ENCODE assay signal across 8 cellular contexts in the genomic region with DNA sequence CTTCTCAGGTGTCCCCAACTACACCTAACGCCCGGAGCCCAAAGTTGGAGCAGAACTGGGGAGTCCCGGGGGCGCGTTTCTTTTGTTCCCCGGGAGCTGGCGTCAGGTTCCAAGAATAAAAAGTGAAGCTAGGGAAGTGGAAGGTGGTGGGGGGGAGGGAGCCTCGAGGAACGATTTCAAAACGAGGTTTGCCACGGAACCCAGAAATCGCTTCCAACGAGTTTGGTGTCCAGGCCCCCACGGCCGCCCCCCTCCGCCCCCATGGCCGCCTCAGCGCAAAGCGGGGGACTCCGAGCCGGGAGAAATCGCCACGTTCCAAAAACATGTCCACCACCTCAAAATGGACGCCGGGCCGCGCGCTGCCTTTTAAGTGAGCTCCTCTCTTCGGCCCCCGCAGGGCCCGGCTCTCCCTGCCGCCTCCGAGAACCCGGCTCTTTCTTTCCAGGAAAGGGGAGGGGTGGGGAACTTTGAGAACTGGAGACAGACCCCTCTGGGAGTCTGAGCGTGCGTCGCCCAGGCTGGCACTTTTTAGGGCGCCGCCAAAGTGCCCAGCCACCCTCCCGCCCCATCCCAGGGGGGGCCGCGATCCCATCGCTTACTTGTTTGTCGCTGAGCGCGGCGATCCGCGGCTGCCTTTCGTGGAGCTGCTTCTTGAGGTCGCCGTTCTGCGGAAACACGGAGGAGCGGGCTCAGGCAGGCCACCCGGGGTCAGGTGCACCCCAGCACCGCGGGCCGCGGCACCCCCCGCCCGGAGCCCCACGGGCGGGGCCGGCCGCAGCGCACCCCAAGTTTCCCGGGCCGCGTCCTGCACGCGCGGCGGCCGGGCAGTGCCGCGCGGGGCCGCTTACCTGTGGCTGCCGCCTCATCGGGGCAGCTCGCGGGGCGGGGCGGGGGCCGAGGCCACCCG. TPM values are rescaled to one million over a fixed set of nuclear protein-coding genes. Genes with fewer than 3 reads are reported as not detected.
DNase-seq lines count a peak whose midpoint lies in the region; ATAC-seq and TF ChIP-seq lines count a peak whose summit lies in the region.

No MANE protein-coding gene starts in this region.

- no peaks in the 10 kb centered on the region for H3K27me3 ChIP-seq in DND-41 (ENCODE audit: insufficient read depth, low read length, poor library complexity)

- H2AFZ ChIP-seq in DND-41 (ENCODE audit: low read depth, low read length) = no peak overlapping the region

- no peak overlapping the region for H3K27ac Mint-ChIP-seq in effector memory CD8-positive, alpha-beta T cell
- peak overlapping the region; percentile 67 for H3K27ac Mint-ChIP-seq in progenitor cell of endocrine pancreas

- H3K9me3 ChIP-seq in DND-41 (ENCODE audit: insufficient read depth, low read length, severe bottlenecking) = no peaks in the 10 kb centered on the region

- ATAC-seq in DND-41 (ENCODE audit: insufficient read depth, low read depth) = no peak
- ATAC-seq in effector memory CD8-positive, alpha-beta T cell (replicated peaks) = no peak

- no peak for TF ChIP-seq CTCF in DND-41 (IDR thresholded peaks at IDR 0.05; ENCODE audit: borderline replicate concordance, extremely low read depth, low read length, poor library complexity, severe bottlenecking)
- TF ChIP-seq CTCF in progenitor cell of endocrine pancreas (IDR thresholded peaks at IDR 0.05; ENCODE audit: unreplicated experiment) = no peak

- peak overlapping the region; percentile 84 for H3K4me2 ChIP-seq in DND-41 (ENCODE audit: insufficient read depth, low read length)

- H3K4me1 Mint-ChIP-seq in effector memory CD8-positive, alpha-beta T cell (ENCODE audit: low read depth in 2 of 2) = peaks cover 9 to 11% of the 10 kb centered on the region in 2 donors
- H3K4me1 Mint-ChIP-seq in progenitor cell of endocrine pancreas (ENCODE audit: low read depth) = peaks cover 27% of the 10 kb centered on the region

- peaks cover 16% of the 10 kb centered on the region for H3K4me1 ChIP-seq in DND-41 (ENCODE audit: insufficient read depth, low read length)

- peak overlapping the region; percentile 97 for H3K9ac ChIP-seq in DND-41 (ENCODE audit: low read depth, low read length)

- peaks cover 59% of the 10 kb centered on the region for H3K79me2 ChIP-seq in DND-41 (ENCODE audit: insufficient read depth, low read length)

- H3K36me3 ChIP-seq in DND-41 (ENCODE audit: insufficient read depth, low read length) = peaks cover 29% of the 10 kb centered on the region

- peak overlapping the region; percentile 94 to 97; a peak in 3 of 4 replicates for H3K4me3 ChIP-seq in DND-41 (ENCODE audit: low read depth in 1 of 2, low read length in 2 of 2)

- DNase-seq in DND-41 = no peak
- DNase-seq in NCI-H2227 (lab: John Stamatoyannopoulos, UW; ENCODE audit: unreplicated experiment) = peak; percentile 44
- DNase-seq in effector memory CD8-positive, alpha-beta T cell = no peak
- peak; percentile 24 for DNase-seq in progenitor cell of endocrine pancreas (ENCODE audit: low spot score, unreplicated experiment)
- no peak for DNase-seq in NK-92 treated with Interleukin-12 subunit alpha and Interleukin-12 subunit beta, amount 100 ng/mL, for 24 hours (lab: John Stamatoyannopoulos, UW)
- DNase-seq in pons (ENCODE audit: low spot score) = no peak
- DNase-seq in hippocampal formation (lab: John Stamatoyannopoulos, UW) = no peak
- no peak for DNase-seq in NCI-H2081 treated with DMSO at 0.1 percent for 48 hours (lab: John Stamatoyannopoulos, UW)

- H3K4me3 Mint-ChIP-seq in effector memory CD8-positive, alpha-beta T cell = peak overlapping the region; percentile 29 to 31
- peak overlapping the region; percentile 73 for H3K4me3 Mint-ChIP-seq in progenitor cell of endocrine pancreas (ENCODE audit: low read depth)

- no peaks in the 10 kb centered on the region for H3K9me3 Mint-ChIP-seq in effector memory CD8-positive, alpha-beta T cell
- H3K9me3 Mint-ChIP-seq in progenitor cell of endocrine pancreas (ENCODE audit: low read depth) = no peaks in the 10 kb centered on the region

- peaks cover 26% of the 10 kb centered on the region; the same call in 1 of the 2 replicates for H4K20me1 ChIP-seq in DND-41 (ENCODE audit: insufficient read depth, low read length)

- no peak overlapping the region for H3K27ac ChIP-seq in DND-41 (ENCODE audit: low read length)

- no peaks in the 10 kb centered on the region for H3K36me3 Mint-ChIP-seq in effector memory CD8-positive, alpha-beta T cell (ENCODE audit: insufficient read depth)
- no peaks in the 10 kb centered on the region for H3K36me3 Mint-ChIP-seq in progenitor cell of endocrine pancreas (ENCODE audit: insufficient read depth)

- H3K27me3 Mint-ChIP-seq in effector memory CD8-positive, alpha-beta T cell = peaks cover 67 to 69% of the 10 kb centered on the region in 2 donors
- H3K27me3 Mint-ChIP-seq in progenitor cell of endocrine pancreas = peaks cover 12% of the 10 kb centered on the region

RNA-seq across cellular contexts. Expression of a gene that starts 1.6 kb away (rescaled TPM):
- total RNA-seq in progenitor cell of endocrine pancreas = 34.8 and 37.4 TPM in 2 replicates

Comparison
In these comparisons a context has a peak if more than half of its experiments do, and no peak if none do; other contexts are left out.
1. DNase-seq: peak in NCI-H2227 (single experiment) and progenitor cell of endocrine pancreas (single experiment); none in DND-41 (single experiment), effector memory CD8-positive, alpha-beta T cell (0 of 3), NK-92 treated with Interleukin-12 subunit alpha and Interleukin-12 subunit beta, amount 100 ng/mL, for 24 hours (single experiment), pons (single experiment), hippocampal formation (0 of 2) and NCI-H2081 treated with DMSO at 0.1 percent for 48 hours (single experiment).